ENCODE assay signal across 20 cellular contexts in genomic region chr1:173057984-173058383, GRCh38. TPM values are rescaled to one million over a fixed set of nuclear protein-coding genes. Genes with fewer than 3 reads are reported as not detected.
"Had no signal": no experiment of that assay in that cellular context is flagged by ENCODE, and none has a peak within 500 bp of the region (broad histone marks: within the 10 kb centered on the region; RNA-seq: fewer than 3 reads in every experiment).

No MANE protein-coding gene starts in this region.

- H3K27me3 ChIP-seq: neural progenitor cell, right atrium auricular region, tibial nerve had no signal

- H3K36me3 ChIP-seq: neural progenitor cell, prostate gland, right atrium auricular region, tibial nerve had no signal

- H3K4me2 ChIP-seq: neural progenitor cell had no signal

- H3K4me1 ChIP-seq: neural progenitor cell, prostate gland, right atrium auricular region, tibial nerve had no signal

- H3K9me3 ChIP-seq: prostate gland, right atrium auricular region, tibial nerve had no signal

- H3K27ac ChIP-seq: neural progenitor cell, prostate gland, right atrium auricular region, tibial nerve, VCaP had no signal

- DNase-seq: activated CD4-positive, alpha-beta T cell treated with anti-CD3 and anti-CD28 coated beads, Interleukin-2, amount 50 U/mL, for 1 hour; activated CD4-positive, CD25-positive, alpha-beta regulatory T cell treated with anti-CD3 and anti-CD28 coated beads, Interleukin-2, amount 50 U/mL, for 72 hours; activated CD8-positive, alpha-beta memory T cell treated with anti-CD3 and anti-CD28 coated beads, Interleukin-2, amount 50 U/mL, for 4 hours; activated effector memory CD4-positive, alpha-beta T cell treated with Interleukin-2 at 50 U/mL for 16 hours; activated naive CD4-positive, alpha-beta T cell treated with anti-CD3 and anti-CD28 coated beads, Interleukin-2, amount 50 U/mL, for 16 hours; activated T-cell treated with anti-CD3 and anti-CD28 coated beads, Interleukin-2, amount 50 U/mL, for 4 hours; aorta; effector CD4-positive, alpha-beta T cell; hypothalamus; islet precursor cell; stimulated activated CD4-positive, alpha-beta T cell treated with anti-CD3 and anti-CD28 coated beads, Interleukin-12 subunit alpha, Interleukin-12 subunit beta, amount 100 ng/mL, for 4 hours; stimulated activated CD4-positive, alpha-beta T cell treated with anti-CD3 and anti-CD28 coated beads, Interleukin-1b, Interleukin-23, amount 100 ng/mL, for 48 hours had no signal

- H3K4me3 ChIP-seq: neural progenitor cell, prostate gland, right atrium auricular region, tibial nerve had no signal

- H3K9ac ChIP-seq: neural progenitor cell had no signal

- ATAC-seq: activated T-cell treated with anti-CD3 and anti-CD28 coated beads, Interleukin-2, amount 50 U/mL, for 4 hours; left lobe of liver had no signal

- H2AFZ ChIP-seq: neural progenitor cell had no signal

RNA-seq across cellular contexts. Expression of gene TNFSF18, which starts 7.2 kb away (rescaled TPM):
- total RNA-seq: activated T-cell treated with anti-CD3 and anti-CD28 coated beads, Interleukin-2, amount 50 U/mL, for 4 hours; bronchial epithelial cell; osteocyte; prostate gland; right atrium auricular region; tibial nerve had no signal
- polyA plus RNA-seq: aorta had no signal
